ENCODE assay signal across 12 cellular contexts in genomic region chr15:30962079-30962478, GRCh38. TPM values are rescaled to one million over a fixed set of nuclear protein-coding genes. Genes with fewer than 3 reads are reported as not detected.
A peak's percentile ranks its signal among the peaks of the same experiment; 100 is the strongest.
DNase-seq lines count a peak whose midpoint lies in the region; ATAC-seq, FAIRE-seq and TF ChIP-seq lines count a peak whose summit lies in the region.
"Had no signal": no experiment of that assay in that cellular context is flagged by ENCODE, and none has a peak within 500 bp of the region (broad histone marks: within the 10 kb centered on the region; RNA-seq: fewer than 3 reads in every experiment).

No MANE protein-coding gene starts in this region.

- H3K9me3 Mint-ChIP-seq in memory B cell, result no peaks in the 10 kb centered on the region
- H3K9me3 Mint-ChIP-seq: CD14-positive monocyte; stimulated activated naive CD8-positive, alpha-beta T cell treated with anti-CD3 and anti-CD28 coated beads, Interleukin-15, amount 100 ng/mL, for 72 hours; T-helper 2 cell treated with Interferon-gamma antibody and Interleukin-4, amounts not matched to agents 5 μg/mL and 100 μg/mL, for 36 hours had no signal

- TF ChIP-seq CTCF in omental fat pad (IDR thresholded peaks at IDR 0.05) (no peak), body of pancreas (IDR thresholded peaks at IDR 0.05) (no peak)

- H3K4me3 Mint-ChIP-seq in T-helper 17 cell, result no peak overlapping the region
- no peak overlapping the region for H3K4me3 Mint-ChIP-seq in memory B cell
- H3K4me3 Mint-ChIP-seq: CD14-positive monocyte; stimulated activated naive CD8-positive, alpha-beta T cell treated with anti-CD3 and anti-CD28 coated beads, Interleukin-15, amount 100 ng/mL, for 72 hours; T-helper 2 cell treated with Interferon-gamma antibody and Interleukin-4, amounts not matched to agents 5 μg/mL and 100 μg/mL, for 36 hours had no signal

- no peak for ATAC-seq in T-helper 17 cell
- no peak for ATAC-seq in memory B cell (ENCODE audit: low read depth)
- no peak for ATAC-seq in omental fat pad (ENCODE audit: low FRiP score)
- ATAC-seq in body of pancreas, result no peak
- ATAC-seq: stimulated activated naive CD8-positive, alpha-beta T cell treated with anti-CD3 and anti-CD28 coated beads, Interleukin-15, amount 100 ng/mL, for 72 hours had no signal

- H3K9ac ChIP-seq in HUES6 (ENCODE audit: low read length), result no peak overlapping the region

- H3K4me3 ChIP-seq in HUES6 (ENCODE audit: low read depth, low read length), result no peak overlapping the region
- no peak overlapping the region for H3K4me3 ChIP-seq in body of pancreas

- no peaks in the 10 kb centered on the region for H3K4me1 ChIP-seq in HUES6 (ENCODE audit: control insufficient read depth, insufficient read depth, low read length)
- no peaks in the 10 kb centered on the region for H3K4me1 ChIP-seq in body of pancreas

- H3K4me1 Mint-ChIP-seq in T-helper 17 cell (peaks cover 26% of the 10 kb centered on the region), memory B cell (peaks cover 22% of the 10 kb centered on the region)

- no peak for FAIRE-seq in frontal cortex (lab: Jason Lieb, UNC)

- H3K27me3 ChIP-seq in HUES6 (ENCODE audit: control insufficient read depth, insufficient read depth, low read length), result no peaks in the 10 kb centered on the region
- H3K27me3 ChIP-seq in body of pancreas, result no peaks in the 10 kb centered on the region

- H3K36me3 Mint-ChIP-seq in T-helper 17 cell (ENCODE audit: low read depth), result peaks cover 16% of the 10 kb centered on the region
- peaks cover 39% of the 10 kb centered on the region for H3K36me3 Mint-ChIP-seq in memory B cell

- H3K27me3 Mint-ChIP-seq in T-helper 17 cell (no peaks in the 10 kb centered on the region), memory B cell (no peaks in the 10 kb centered on the region)
- H3K27me3 Mint-ChIP-seq: stimulated activated naive CD8-positive, alpha-beta T cell treated with anti-CD3 and anti-CD28 coated beads, Interleukin-15, amount 100 ng/mL, for 72 hours had no signal

- H3K36me3 ChIP-seq in HUES6 (ENCODE audit: control insufficient read depth, insufficient read depth, low read length) (peaks cover 63% of the 10 kb centered on the region), body of pancreas (replicated peaks in 1 of 2; ENCODE audit: insufficient read depth in 1 of 2, low read depth in 2 of 2) (peaks cover 0 to 14% of the 10 kb centered on the region in 2 donors)

- H3K9me3 ChIP-seq in HUES6 (ENCODE audit: control insufficient read depth, insufficient read depth, low read depth, low read length), result no peaks in the 10 kb centered on the region
- no peaks in the 10 kb centered on the region for H3K9me3 ChIP-seq in T-helper 17 cell (ENCODE audit: control insufficient read depth, low read length, poor library complexity, severe bottlenecking)
- H3K9me3 ChIP-seq in body of pancreas, result no peaks in the 10 kb centered on the region

- no peak for TF ChIP-seq POLR2A in body of pancreas (IDR thresholded peaks at IDR 0.05)

- intact Hi-C loops in body of pancreas (cut with DNase I), result loop anchor here (10.0 kb wide), 1 partner anchor 163 kb away; no protein-coding TSS in a partner anchor

- H3K27ac Mint-ChIP-seq in T-helper 17 cell (peak overlapping the region; percentile 86), memory B cell (peak overlapping the region; percentile 67)
- H3K27ac Mint-ChIP-seq: stimulated activated naive CD8-positive, alpha-beta T cell treated with anti-CD3 and anti-CD28 coated beads, Interleukin-15, amount 100 ng/mL, for 72 hours; T-helper 2 cell treated with Interferon-gamma antibody and Interleukin-4, amounts not matched to agents 5 μg/mL and 100 μg/mL, for 36 hours had no signal

- DNase-seq in DMS 273 treated with DMSO at 0.1 percent for 48 hours (lab: John Stamatoyannopoulos, UW) (peak; percentile 76), T-helper 17 cell (no peak), memory B cell (ENCODE audit: low spot score in 2 of 2) (no peak), omental fat pad (ENCODE audit: low spot score) (no peak), body of pancreas (no peak), frontal cortex (ENCODE audit: low spot score in 2 of 2) (no peak)
- DNase-seq: mesenchymal stem cell; NCI-H1092; stimulated activated naive CD8-positive, alpha-beta T cell treated with anti-CD3 and anti-CD28 coated beads, Interleukin-15, amount 100 ng/mL, for 72 hours had no signal

- H3K27ac ChIP-seq in HUES6 (ENCODE audit: low read depth, low read length) (0 out of 2 replicates have a peak overlapping the region, but pooled peaks have one; percentile 18), body of pancreas (no peak overlapping the region)

RNA-seq across cellular contexts. Expression of gene MTMR10, which starts 29.3 kb away (rescaled TPM):
- total RNA-seq in T-helper 17 cell (10 to 100 TPM; 33.3 to 38.6 TPM), omental fat pad (10 to 100 TPM; 40.6 to 70.0 (median 46.6) TPM), body of pancreas (10 to 100 TPM; 14.5 to 22.3 TPM), frontal cortex (6.1 TPM)

RNA-seq across cellular contexts. Expression of gene FAN1, which starts 58.4 kb away (rescaled TPM):
- total RNA-seq in T-helper 17 cell (10 to 100 TPM; 23.2 to 28.4 TPM), omental fat pad (10 to 100 TPM; 11.9 to 18.1 (median 14.3) TPM), body of pancreas (10 to 100 TPM; 12.5 to 20.2 TPM), frontal cortex (22.8 TPM)
